23 cellular contexts compared by ENCODE assay signal in genomic region chr13:69020120-69020519, GRCh38.
DNase-seq lines count a peak whose midpoint lies in the region; ATAC-seq and TF ChIP-seq lines count a peak whose summit lies in the region.
"Had no signal": no experiment of that assay in that cellular context is flagged by ENCODE, and none has a peak within 500 bp of the region (broad histone marks: within the 10 kb centered on the region; RNA-seq: fewer than 3 reads in every experiment).

No MANE protein-coding gene starts in this region.

- H3K27me3 ChIP-seq in CD8-positive, alpha-beta memory T cell (ENCODE audit: insufficient read depth, low read length, poor library complexity, severe bottlenecking), result no peaks in the 10 kb centered on the region
- H3K27me3 ChIP-seq: BLaER1 treated with 17β-estradiol and CSF1 and Interleukin-3, amounts not matched to agents 10 nM and 100 nM had no signal

- POLR2A ChIA-PET in CD8-positive, alpha-beta memory T cell (lab: Charles Lee), result no interaction called here
- POLR2A ChIA-PET in naive thymus-derived CD8-positive, alpha-beta T cell (lab: Charles Lee), result no interaction called here

- ATAC-seq in GM21717 (IDR thresholded peaks at IDR 0.05; ENCODE audit: unreplicated experiment), result peak; percentile 66
- ATAC-seq in HG03432 (IDR thresholded peaks at IDR 0.05; ENCODE audit: unreplicated experiment), result peak; percentile 54
- no peak for ATAC-seq in stimulated activated memory B cell treated with anti-CD40 and anti-IgM and Interleukin-4, amounts not matched to agents 10 μg/mL and 1 μg/mL and 100 μg/mL, for 72 hours
- ATAC-seq in naive thymus-derived CD8-positive, alpha-beta T cell, result no peak
- ATAC-seq: A549; CD8-positive, alpha-beta T cell had no signal

- no peaks in the 10 kb centered on the region for H3K36me3 Mint-ChIP-seq in stimulated activated memory B cell treated with anti-CD40 and anti-IgM and Interleukin-4, amounts not matched to agents 10 μg/mL and 1 μg/mL and 100 μg/mL, for 72 hours
- H3K36me3 Mint-ChIP-seq in CD8-positive, alpha-beta memory T cell, result no peaks in the 10 kb centered on the region
- H3K36me3 Mint-ChIP-seq in naive thymus-derived CD8-positive, alpha-beta T cell, result no peaks in the 10 kb centered on the region
- H3K36me3 Mint-ChIP-seq: CD8-positive, alpha-beta T cell had no signal

- CTCF ChIA-PET in CD8-positive, alpha-beta memory T cell (lab: Charles Lee), result no interaction called here

- DNase-seq in GM12865 (ENCODE audit: low read depth), result peak; percentile 0
- no peak for DNase-seq in CD8-positive, alpha-beta memory T cell
- no peak for DNase-seq in naive thymus-derived CD8-positive, alpha-beta T cell
- DNase-seq: AML-193; Calu3; CD4-positive, alpha-beta T cell; CD8-positive, alpha-beta T cell; COR-L47; DMS 273 treated with DMSO at 0.1 percent for 48 hours; DMS153; DMS53; DMS79; DND-41; EL; GDM1 had no signal

- no peaks in the 10 kb centered on the region for H3K4me1 Mint-ChIP-seq in stimulated activated memory B cell treated with anti-CD40 and anti-IgM and Interleukin-4, amounts not matched to agents 10 μg/mL and 1 μg/mL and 100 μg/mL, for 72 hours
- no peaks in the 10 kb centered on the region for H3K4me1 Mint-ChIP-seq in CD8-positive, alpha-beta memory T cell
- H3K4me1 Mint-ChIP-seq in naive thymus-derived CD8-positive, alpha-beta T cell, result no peaks in the 10 kb centered on the region
- H3K4me1 Mint-ChIP-seq: B cell had no signal

- no peak overlapping the region for H3K27ac ChIP-seq in CD8-positive, alpha-beta memory T cell (ENCODE audit: low read depth, low read length)
- H3K27ac ChIP-seq: 22Rv1; A549; BLaER1 treated with 17β-estradiol and CSF1 and Interleukin-3, amounts not matched to agents 10 nM and 100 nM; C4-2B had no signal

- H3K4me3 ChIP-seq in GM12865 (ENCODE audit: low read depth, low read length), result no peak overlapping the region
- H3K4me3 ChIP-seq in CD8-positive, alpha-beta memory T cell (ENCODE audit: low read length), result no peak overlapping the region
- H3K4me3 ChIP-seq: A549; BLaER1 treated with 17β-estradiol and CSF1 and Interleukin-3, amounts not matched to agents 10 nM and 100 nM had no signal

- peaks cover 7% of the 10 kb centered on the region for H3K9me3 Mint-ChIP-seq in stimulated activated memory B cell treated with anti-CD40 and anti-IgM and Interleukin-4, amounts not matched to agents 10 μg/mL and 1 μg/mL and 100 μg/mL, for 72 hours
- H3K9me3 Mint-ChIP-seq in CD8-positive, alpha-beta memory T cell, result peaks cover 0 to 20% (median 11%) of the 10 kb centered on the region in 5 donors
- peaks cover 3 to 33% (median 11%) of the 10 kb centered on the region in 9 donors for H3K9me3 Mint-ChIP-seq in naive thymus-derived CD8-positive, alpha-beta T cell

- H3K4me1 ChIP-seq in CD8-positive, alpha-beta memory T cell (ENCODE audit: insufficient read depth, low read length), result no peaks in the 10 kb centered on the region
- H3K4me1 ChIP-seq: A549; BLaER1 treated with 17β-estradiol and CSF1 and Interleukin-3, amounts not matched to agents 10 nM and 100 nM had no signal

- no peaks in the 10 kb centered on the region for H3K36me3 ChIP-seq in CD8-positive, alpha-beta memory T cell (ENCODE audit: insufficient read depth, low read length)
- H3K36me3 ChIP-seq: BLaER1 treated with 17β-estradiol and CSF1 and Interleukin-3, amounts not matched to agents 10 nM and 100 nM had no signal

- H3K27me3 Mint-ChIP-seq in stimulated activated memory B cell treated with anti-CD40 and anti-IgM and Interleukin-4, amounts not matched to agents 10 μg/mL and 1 μg/mL and 100 μg/mL, for 72 hours, result no peaks in the 10 kb centered on the region
- no peaks in the 10 kb centered on the region for H3K27me3 Mint-ChIP-seq in CD8-positive, alpha-beta memory T cell
- H3K27me3 Mint-ChIP-seq in naive thymus-derived CD8-positive, alpha-beta T cell, result no peaks in the 10 kb centered on the region
- H3K27me3 Mint-ChIP-seq: B cell; CD4-positive, alpha-beta T cell had no signal

- H3K27ac Mint-ChIP-seq in stimulated activated memory B cell treated with anti-CD40 and anti-IgM and Interleukin-4, amounts not matched to agents 10 μg/mL and 1 μg/mL and 100 μg/mL, for 72 hours, result no peak overlapping the region
- H3K27ac Mint-ChIP-seq in CD8-positive, alpha-beta memory T cell, result no peak overlapping the region
- H3K27ac Mint-ChIP-seq in naive thymus-derived CD8-positive, alpha-beta T cell, result no peak overlapping the region
- H3K27ac Mint-ChIP-seq: B cell; CD4-positive, alpha-beta T cell; CD8-positive, alpha-beta T cell had no signal

- no peak overlapping the region for H3K4me3 Mint-ChIP-seq in stimulated activated memory B cell treated with anti-CD40 and anti-IgM and Interleukin-4, amounts not matched to agents 10 μg/mL and 1 μg/mL and 100 μg/mL, for 72 hours
- H3K4me3 Mint-ChIP-seq in CD8-positive, alpha-beta memory T cell, result no peak overlapping the region
- H3K4me3 Mint-ChIP-seq in naive thymus-derived CD8-positive, alpha-beta T cell, result no peak overlapping the region
- H3K4me3 Mint-ChIP-seq: B cell; CD4-positive, alpha-beta T cell; CD8-positive, alpha-beta T cell had no signal

- no peak for TF ChIP-seq CTCF in GM12865 (IDR thresholded peaks at IDR 0.05; ENCODE audit: insufficient read depth, low read depth, low read length, missing control alignments)

- H3K9me3 ChIP-seq in CD8-positive, alpha-beta memory T cell (ENCODE audit: low read length), result no peaks in the 10 kb centered on the region
- H3K9me3 ChIP-seq: A549; BLaER1 treated with 17β-estradiol and CSF1 and Interleukin-3, amounts not matched to agents 10 nM and 100 nM had no signal

Comparison
In these comparisons a context has a peak if more than half of its experiments do, and no peak if none do; other contexts are left out.
1. ATAC-seq: peak in GM21717 (single experiment) and HG03432 (single experiment); none in stimulated activated memory B cell treated with anti-CD40 and anti-IgM and Interleukin-4, amounts not matched to agents 10 μg/mL and 1 μg/mL and 100 μg/mL, for 72 hours (single experiment) and naive thymus-derived CD8-positive, alpha-beta T cell (0 of 2).